Comparison of ENCODE assay signal across 8 cellular contexts in genomic region chr3:169772530-169772950, GRCh38. TPM values are rescaled to one million over a fixed set of nuclear protein-coding genes. Genes with fewer than 3 reads are reported as not detected.
DNase-seq lines count a peak whose midpoint lies in the region; ATAC-seq and TF ChIP-seq lines count a peak whose summit lies in the region.

No MANE protein-coding gene starts in this region.

- H3K9me3 ChIP-seq in A673 (ENCODE audit: low read depth, low read length, poor library complexity, severe bottlenecking): no peaks in the 10 kb centered on the region

- H3K4me1 ChIP-seq in A673 (ENCODE audit: insufficient read depth, low read length, poor library complexity, severe bottlenecking): peaks cover 18% of the 10 kb centered on the region

- CTCF ChIA-PET in A673 (lab: Charles Lee): interaction anchor here (0.6 kb wide), 1 partner anchor 18 kb away, joined by 11 read pairs; no protein-coding TSS in a partner anchor
- CTCF ChIA-PET in T-cell (lab: Charles Lee): interaction anchor here (0.6 to 2.4 kb wide), 8 partner anchors 9 to 1478 kb away, joined by 3 to 14 read pairs (median 6); no protein-coding TSS in a partner anchor

- H3K36me3 ChIP-seq in A673 (ENCODE audit: insufficient read depth, low read length, poor library complexity, severe bottlenecking): peaks cover 27% of the 10 kb centered on the region

- H3K4me3 Mint-ChIP-seq in T-cell: peak overlapping the region; percentile 98 to 99 (median 99)

- H3K27me3 ChIP-seq in A673 (replicated peaks; ENCODE audit: insufficient read depth, low read depth, low read length, poor library complexity): no peaks in the 10 kb centered on the region

- peaks cover 43 to 56% (median 43%) of the 10 kb centered on the region in 3 donors for H3K4me1 Mint-ChIP-seq in T-cell

- in situ Hi-C loops in GM13976 (cut with MboI; ENCODE audit: low sequenced_read_pairs, unreplicated experiment): no loop called here

- TF ChIP-seq CTCF in A673 (conservative IDR thresholded peaks at IDR 0.05; ENCODE audit: low read depth, low read length) (no peak), GM13976 (IDR thresholded peaks at IDR 0.05; ENCODE audit: borderline replicate concordance, control extremely low read depth, extremely low read depth, insufficient read depth, missing control alignments) (no peak)

- peaks cover 0 to 3% (median 0%) of the 10 kb centered on the region in 3 donors for H3K9me3 Mint-ChIP-seq in T-cell

- H3K27ac Mint-ChIP-seq in T-cell: peak overlapping the region; percentile 98 to 99

- ATAC-seq in HG02938 (IDR thresholded peaks at IDR 0.05; ENCODE audit: unreplicated experiment) (peak; percentile 2), T-cell (replicated peaks in 1 of 4) (peak; percentile 20 to 34 (median 26))

- peaks cover 15% of the 10 kb centered on the region for H3K36me3 Mint-ChIP-seq in T-cell

- H3K27ac ChIP-seq in A673 (ENCODE audit: low read depth, low read length, poor library complexity, severe bottlenecking): peak overlapping the region; percentile 97

- DNase-seq in A673 (ENCODE audit: low spot score) (peak; percentile 84), GM13976 (ENCODE audit: low spot score) (peak; percentile 53), NCI-H1694 (lab: John Stamatoyannopoulos, UW) (peak; percentile 89), T-cell (peak in 1 of 34 experiments; percentile 53), dermis blood vessel endothelial cell (peak; percentile 84), left kidney (ENCODE audit: low read depth, low spot score) (peak; percentile 95)
- peak; percentile 35 for DNase-seq in stimulated activated CD8-positive, alpha-beta memory T cell treated with anti-CD3 and anti-CD28 coated beads, Interleukin-15, amount 100 ng/mL, for 1 hour (ENCODE audit: low read depth)

- BruUV-seq in A673 (replicated peaks; lab: Mats Ljungman, UMichigan): TSS peak; percentile 95

- intact Hi-C loops in A673 (cut with micrococcal nuclease; ENCODE audit: unreplicated experiment): no loop called here

- H3K27me3 Mint-ChIP-seq in T-cell: no peaks in the 10 kb centered on the region

- POLR2A ChIA-PET in A673 (lab: Charles Lee; ENCODE audit: low non-redundant PET): no interaction called here
- POLR2A ChIA-PET in T-cell (lab: Charles Lee): interaction anchor here (0.6 to 2.5 kb wide), 9 partner anchors 9 to 1350 kb away, joined by 3 to 32 read pairs (median 5); partner anchors contain the start of genes SKIL (in 1 of the 2) and TERC (in 1 of the 2)

- peak overlapping the region; percentile 76 for H3K4me3 ChIP-seq in A673 (ENCODE audit: low read depth, low read length, poor library complexity, severe bottlenecking)

RNA-seq across cellular contexts. Expression of gene MYNN, which starts 0.7 kb away (rescaled TPM):
- total RNA-seq in A673 (2021): 15.3 and 20.5 TPM in 2 replicates
- 10 to 100 TPM; 15.1 to 20.3 (median 17.6) TPM for total RNA-seq in T-cell
- 20.1 and 26.9 TPM in 2 replicates for total RNA-seq in dermis blood vessel endothelial cell

RNA-seq across cellular contexts. Expression of gene ACTRT3, which starts 3.2 kb away (rescaled TPM):
- total RNA-seq in A673 (2021) (1.3 and 2.3 TPM in 2 replicates), T-cell (under 1 TPM in 2 of 5 donors, not detected in 3; 0.15 to 0.28 TPM), dermis blood vessel endothelial cell (3.6 and 4.7 TPM in 2 replicates)

RNA-seq across cellular contexts. Expression of gene TERC, which starts 7.7 kb away (rescaled TPM):
- total RNA-seq in A673 (2021): 5.8 and 16.7 TPM in 2 replicates
- 10 to 100 TPM; 10.3 to 22.4 (median 12.8) TPM for total RNA-seq in T-cell
- total RNA-seq in dermis blood vessel endothelial cell: 36.1 and 446 TPM in 2 replicates

RNA-seq across cellular contexts. Expression of gene LRRIQ4, which starts 40.1 kb away (rescaled TPM):
- 0.15 and 0.17 TPM in 2 replicates for total RNA-seq in A673 (2021)
- total RNA-seq in T-cell: not detected
- not detected in 2 replicates for total RNA-seq in dermis blood vessel endothelial cell

RNA-seq across cellular contexts. Expression of gene LRRC34, which starts 40.2 kb away (rescaled TPM):
- total RNA-seq in A673 (2021): 9.4 and 9.7 TPM in 2 replicates
- 1 to 10 TPM in 1 of 5 donors, under 1 TPM in 4; 0.28 to 1.6 (median 0.92) TPM for total RNA-seq in T-cell
- total RNA-seq in dermis blood vessel endothelial cell: 0.34 and 1.9 TPM in 2 replicates
